In genomic region chr13:102386461-102386860, GRCh38 we compare ENCODE assay signal across 21 cellular contexts. TPM values are rescaled to one million over a fixed set of nuclear protein-coding genes. Genes with fewer than 3 reads are reported as not detected.
DNase-seq lines count a peak whose midpoint lies in the region; ATAC-seq and TF ChIP-seq lines count a peak whose summit lies in the region.
"Had no signal": no experiment of that assay in that cellular context is flagged by ENCODE, and none has a peak within 500 bp of the region (broad histone marks: within the 10 kb centered on the region; RNA-seq: fewer than 3 reads in every experiment).

No MANE protein-coding gene starts in this region.

- no peaks in the 10 kb centered on the region for H3K9me3 Mint-ChIP-seq in GM23338
- H3K9me3 Mint-ChIP-seq in activated T-cell treated with anti-CD3 and anti-CD28 coated beads, Interleukin-2, amount 50 U/mL, for 24 hours, result no peaks in the 10 kb centered on the region
- H3K9me3 Mint-ChIP-seq: CD4-positive, alpha-beta T cell; CD8-positive, alpha-beta memory T cell; H9 had no signal

- 61% methylated on average over 5 of the region's 5 CpGs for WGBS in right lobe of liver (ENCODE audit: insufficient coverage, low coverage, low lambda C conversion rate, missing lambda C conversion rate)

- H3K27ac ChIP-seq in A673 (ENCODE audit: low read depth, low read length, poor library complexity, severe bottlenecking) (peak overlapping the region; percentile 42), GM23338 (ENCODE audit: low read depth) (no peak overlapping the region), right lobe of liver (no peak overlapping the region)
- H3K27ac ChIP-seq: A549, BLaER1, C4-2B had no signal

- H3F3A ChIP-seq in GM23338 (replicated peaks; ENCODE audit: low read depth), result no peaks in the 10 kb centered on the region

- H3K4me2 ChIP-seq in GM23338, result no peak overlapping the region
- H3K4me2 ChIP-seq: A549, BLaER1 had no signal

- POLR2A ChIA-PET in A673 (lab: Charles Lee; ENCODE audit: low non-redundant PET), result no interaction called here

- H3K4me1 Mint-ChIP-seq in GM23338, result no peaks in the 10 kb centered on the region
- no peaks in the 10 kb centered on the region for H3K4me1 Mint-ChIP-seq in activated T-cell treated with anti-CD3 and anti-CD28 coated beads, Interleukin-2, amount 50 U/mL, for 24 hours (ENCODE audit: low read depth)
- H3K4me1 Mint-ChIP-seq: B cell; CD8-positive, alpha-beta memory T cell had no signal

- ATAC-seq in GM23338, result no peak
- ATAC-seq in right lobe of liver, result peak in 3 of 4 donors; percentile 39 to 52 (median 49)
- ATAC-seq in GM21737 (IDR thresholded peaks at IDR 0.05; ENCODE audit: unreplicated experiment), result no peak
- ATAC-seq: A549, GM12878, HCT116 had no signal

- H3K4me3 ChIP-seq in A673 (ENCODE audit: low read depth, low read length, poor library complexity, severe bottlenecking), result peak overlapping the region; percentile 3
- no peak overlapping the region for H3K4me3 ChIP-seq in GM23338
- H3K4me3 ChIP-seq in right lobe of liver, result no peak overlapping the region
- H3K4me3 ChIP-seq: A549, BLaER1, GM12878 had no signal

- no peaks in the 10 kb centered on the region for H3K36me3 ChIP-seq in A673 (ENCODE audit: insufficient read depth, low read length, poor library complexity, severe bottlenecking)
- no peaks in the 10 kb centered on the region for H3K36me3 ChIP-seq in GM23338 (ENCODE audit: insufficient read depth)
- no peaks in the 10 kb centered on the region for H3K36me3 ChIP-seq in right lobe of liver
- H3K36me3 ChIP-seq: BLaER1 had no signal

- H3K4me1 ChIP-seq in A673 (ENCODE audit: insufficient read depth, low read length, poor library complexity, severe bottlenecking), result peaks cover 60% of the 10 kb centered on the region
- H3K4me1 ChIP-seq in GM23338 (ENCODE audit: insufficient read depth), result no peaks in the 10 kb centered on the region
- no peaks in the 10 kb centered on the region for H3K4me1 ChIP-seq in right lobe of liver
- H3K4me1 ChIP-seq: A549, BLaER1 had no signal

- H4K20me1 ChIP-seq in GM23338 (replicated peaks; ENCODE audit: insufficient read depth), result no peaks in the 10 kb centered on the region
- H4K20me1 ChIP-seq: BLaER1 had no signal

- no TSS peak for BruUV-seq in A673 (replicated peaks; lab: Mats Ljungman, UMichigan)

- intact Hi-C loops in A673 (cut with micrococcal nuclease; ENCODE audit: unreplicated experiment) (no loop called here), right lobe of liver (cut with DNase I) (no loop called here)

- no peaks in the 10 kb centered on the region for H3K9me2 ChIP-seq in GM23338 (ENCODE audit: insufficient read depth)

- H3K27ac Mint-ChIP-seq in GM23338, result no peak overlapping the region
- no peak overlapping the region for H3K27ac Mint-ChIP-seq in activated T-cell treated with anti-CD3 and anti-CD28 coated beads, Interleukin-2, amount 50 U/mL, for 24 hours
- H3K27ac Mint-ChIP-seq: B cell; CD4-positive, alpha-beta T cell; CD8-positive, alpha-beta memory T cell; H9 had no signal

- H3K9me3 ChIP-seq in A673 (ENCODE audit: low read depth, low read length, poor library complexity, severe bottlenecking) (no peaks in the 10 kb centered on the region), right lobe of liver (no peaks in the 10 kb centered on the region)
- H3K9me3 ChIP-seq: A549, BLaER1 had no signal

- no peak for TF ChIP-seq CTCF in A673 (conservative IDR thresholded peaks at IDR 0.05; ENCODE audit: low read depth, low read length)
- TF ChIP-seq CTCF in GM23338 (conservative IDR thresholded peaks at IDR 0.05; ENCODE audit: low read depth in 2 of 2), result no peak
- TF ChIP-seq CTCF in right lobe of liver (IDR thresholded peaks at IDR 0.05), result no peak

- no peak for TF ChIP-seq POLR2A in right lobe of liver (IDR thresholded peaks at IDR 0.05)

- CTCF ChIA-PET in A673 (lab: Charles Lee), result no interaction called here

- no peaks in the 10 kb centered on the region for H3K27me3 ChIP-seq in A673 (replicated peaks; ENCODE audit: insufficient read depth, low read depth, low read length, poor library complexity)
- H3K27me3 ChIP-seq in GM23338 (ENCODE audit: insufficient read depth), result no peaks in the 10 kb centered on the region
- H3K27me3 ChIP-seq in right lobe of liver, result no peaks in the 10 kb centered on the region
- H3K27me3 ChIP-seq: BLaER1 had no signal

- H3K79me2 ChIP-seq in GM23338 (replicated peaks; ENCODE audit: insufficient read depth), result no peaks in the 10 kb centered on the region

- peaks cover 2% of the 10 kb centered on the region for H3K27me3 Mint-ChIP-seq in GM23338 (ENCODE audit: insufficient read depth, low read depth, poor library complexity)
- no peaks in the 10 kb centered on the region for H3K27me3 Mint-ChIP-seq in activated T-cell treated with anti-CD3 and anti-CD28 coated beads, Interleukin-2, amount 50 U/mL, for 24 hours

- peak; percentile 72 for DNase-seq in A673 (ENCODE audit: low spot score)
- peak; percentile 7 for DNase-seq in GM23338 (ENCODE audit: low spot score)
- DNase-seq in MV-4-11 (lab: John Stamatoyannopoulos, UW), result peak; percentile 10
- no peak for DNase-seq in right lobe of liver
- DNase-seq in NCI-H1694 treated with DMSO at 0.1 percent for 48 hours (lab: John Stamatoyannopoulos, UW), result no peak
- no peak for DNase-seq in activated T-cell treated with anti-CD3 and anti-CD28 coated beads, Interleukin-2, amount 50 U/mL, for 24 hours
- DNase-seq: 8988T; CD4-positive, alpha-beta T cell; CD8-positive, alpha-beta memory T cell; DMS 273 treated with DMSO at 0.1 percent for 48 hours; DMS79; EL; GDM1; H9 had no signal

- no peak overlapping the region for H2AFZ ChIP-seq in GM23338

- no peaks in the 10 kb centered on the region for H3K36me3 Mint-ChIP-seq in GM23338 (ENCODE audit: low read depth)
- no peaks in the 10 kb centered on the region for H3K36me3 Mint-ChIP-seq in activated T-cell treated with anti-CD3 and anti-CD28 coated beads, Interleukin-2, amount 50 U/mL, for 24 hours (ENCODE audit: low read depth)

- H3K4me3 Mint-ChIP-seq in GM23338, result no peak overlapping the region
- H3K4me3 Mint-ChIP-seq in activated T-cell treated with anti-CD3 and anti-CD28 coated beads, Interleukin-2, amount 50 U/mL, for 24 hours, result no peak overlapping the region
- H3K4me3 Mint-ChIP-seq: B cell; CD4-positive, alpha-beta T cell; CD8-positive, alpha-beta memory T cell; H9 had no signal

TF ChIP-seq in GM23338, 12 proteins besides CTCF, POLR2A, EP300 and RAD21 (continues in another document):
- no peak for TF ChIP-seq ZNF462 (CRISPR knock-in tag; IDR thresholded peaks at IDR 0.05)

RNA-seq across cellular contexts. Expression of gene FGF14, which starts 15.4 kb away (rescaled TPM):
- total RNA-seq in A673 (2021) (19.7 and 20.4 TPM in 2 replicates), right lobe of liver (1 to 10 TPM in 4 of 6 experiments, under 1 TPM in 2; 0.42 to 6.3 (median 1.2) TPM)
- total RNA-seq in GM23338 (2014; rRNA removed; shearing (Covaris generic)), result 0.03 TPM in 1 of 2 replicates, not detected in the other
- polyA plus RNA-seq in GM23338 (2016; fragmentation: Nextera tagmentation; extraction: Ambion mirVana), result 0.05 TPM in 1 of 2 replicates, not detected in the other
- total RNA-seq: B cell; CD4-positive, alpha-beta T cell; CD8-positive, alpha-beta memory T cell had no signal
- polyA plus RNA-seq: A549; CD8-positive, alpha-beta memory T cell had no signal

Comparison
In these comparisons a context has a peak if more than half of its experiments do, and no peak if none do; other contexts are left out.
1. DNase-seq: peak in A673 (single experiment), GM23338 (single experiment) and MV-4-11 (single experiment); none in right lobe of liver (0 of 3), NCI-H1694 treated with DMSO at 0.1 percent for 48 hours (single experiment) and activated T-cell treated with anti-CD3 and anti-CD28 coated beads, Interleukin-2, amount 50 U/mL, for 24 hours (single experiment).
2. ATAC-seq: peak in right lobe of liver (3 of 4); none in GM23338 (single experiment) and GM21737 (single experiment).